Comparison of ENCODE assay signal across 19 cellular contexts in the genomic region with DNA sequence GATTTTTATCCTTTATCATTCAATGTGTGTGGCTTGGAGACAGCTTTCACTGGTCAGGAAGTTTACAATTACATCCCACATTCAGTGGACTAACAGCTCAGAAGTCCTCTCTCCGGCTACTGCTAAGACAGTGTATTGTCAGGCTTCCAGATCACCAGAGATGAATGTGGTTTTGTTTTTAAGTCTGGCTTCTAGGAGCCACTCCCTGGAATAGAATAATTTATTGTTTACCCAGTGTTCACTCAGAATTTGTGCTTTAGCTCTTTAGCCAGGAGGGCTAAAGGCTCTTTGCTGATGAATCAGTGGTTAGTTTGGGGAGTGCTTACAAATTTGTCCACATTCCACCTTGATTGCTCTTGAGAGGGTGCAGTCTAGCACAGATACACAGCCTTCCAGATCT. TPM values are rescaled to one million over a fixed set of nuclear protein-coding genes. Genes with fewer than 3 reads are reported as not detected.
DNase-seq lines count a peak whose midpoint lies in the region; ATAC-seq and TF ChIP-seq lines count a peak whose summit lies in the region.
"Had no signal": no experiment of that assay in that cellular context is flagged by ENCODE, and none has a peak within 500 bp of the region (broad histone marks: within the 10 kb centered on the region; RNA-seq: fewer than 3 reads in every experiment).

No MANE protein-coding gene starts in this region.

- no peak for TF ChIP-seq CTCF in WTC11 (IDR thresholded peaks at IDR 0.05)
- TF ChIP-seq CTCF in natural killer cell (IDR thresholded peaks at IDR 0.05) = no peak
- TF ChIP-seq CTCF in suprapubic skin (IDR thresholded peaks at IDR 0.05) = no peak

- no peak overlapping the region for H3K27ac Mint-ChIP-seq in WTC11
- no peak overlapping the region for H3K27ac Mint-ChIP-seq in natural killer cell
- H3K27ac Mint-ChIP-seq: CD4-positive, alpha-beta T cell had no signal

- no peaks in the 10 kb centered on the region for H3K9me3 ChIP-seq in suprapubic skin
- H3K9me3 ChIP-seq: BE2C had no signal

- POLR2A ChIA-PET in WTC11 (lab: Charles Lee) = no interaction called here

- peak; percentile 26; the same call in 1 of the 2 replicates for ATAC-seq in WTC11
- ATAC-seq in natural killer cell = no peak
- ATAC-seq in left cardiac atrium = no peak
- no peak for ATAC-seq in HG03354 (IDR thresholded peaks at IDR 0.05; ENCODE audit: poor library complexity, severe bottlenecking, unreplicated experiment)
- ATAC-seq: HCT116 had no signal

- H3K9me3 Mint-ChIP-seq in WTC11 (no peaks in the 10 kb centered on the region), natural killer cell (peaks cover 0 to 3% of the 10 kb centered on the region in 2 donors)
- H3K9me3 Mint-ChIP-seq: CD4-positive, alpha-beta T cell had no signal

- TF ChIP-seq EP300 in suprapubic skin (IDR thresholded peaks at IDR 0.05) = no peak

- no peaks in the 10 kb centered on the region for H3K36me3 ChIP-seq in suprapubic skin
- H3K36me3 ChIP-seq: BE2C had no signal

- DNase-seq in HT1080 (ENCODE audit: low read depth) = peak; percentile 5
- DNase-seq in WTC11 (ENCODE audit: low spot score) = no peak
- peak; percentile 24 for DNase-seq in inferior parietal cortex (ENCODE audit: extremely low spot score)
- DNase-seq in natural killer cell = no peak
- no peak for DNase-seq in left cardiac atrium
- no peak for DNase-seq in suprapubic skin (ENCODE audit: low spot score in 2 of 2)
- DNase-seq: BE2C; CD4-positive, alpha-beta T cell; DMS79; NCI-H1930; NCI-H510A; NCI-H774; PC-9 had no signal

- H3K27me3 ChIP-seq in suprapubic skin = no peaks in the 10 kb centered on the region
- H3K27me3 ChIP-seq: BE2C had no signal

- no peak overlapping the region for H3K27ac ChIP-seq in suprapubic skin
- H3K27ac ChIP-seq: HL-60, PC-9, SK-N-MC had no signal

- no peak for TF ChIP-seq POLR2A in suprapubic skin (IDR thresholded peaks at IDR 0.05)

- H3K4me3 Mint-ChIP-seq in WTC11 = no peak overlapping the region
- no peak overlapping the region for H3K4me3 Mint-ChIP-seq in natural killer cell
- H3K4me3 Mint-ChIP-seq: CD4-positive, alpha-beta T cell had no signal

- H3K27me3 Mint-ChIP-seq in WTC11 (ENCODE audit: low read depth) (no peaks in the 10 kb centered on the region), natural killer cell (ENCODE audit: low read depth in 2 of 2) (no peaks in the 10 kb centered on the region)
- H3K27me3 Mint-ChIP-seq: CD4-positive, alpha-beta T cell had no signal

- intact Hi-C loops in natural killer cell (cut with micrococcal nuclease) = no loop called here
- intact Hi-C loops in left cardiac atrium (cut with DNase I) = no loop called here

- H3K4me3 ChIP-seq in suprapubic skin = no peak overlapping the region
- H3K4me3 ChIP-seq: PC-9, SK-N-MC had no signal

- 52% methylated on average over 1 of the region's 1 CpG for WGBS in suprapubic skin

- H3K4me1 Mint-ChIP-seq in WTC11 (peaks cover 10% of the 10 kb centered on the region), natural killer cell (no peaks in the 10 kb centered on the region)

- H3K4me1 ChIP-seq in suprapubic skin = no peaks in the 10 kb centered on the region
- H3K4me1 ChIP-seq: BE2C had no signal

- H3K36me3 Mint-ChIP-seq in WTC11 = no peaks in the 10 kb centered on the region
- no peaks in the 10 kb centered on the region for H3K36me3 Mint-ChIP-seq in natural killer cell

- CTCF ChIA-PET in WTC11 (lab: Charles Lee) = no interaction called here

TF ChIP-seq in WTC11, 78 proteins besides CTCF, POLR2A, EP300 and RAD21 (continues in another document):
- TF ChIP-seq, protein P1, sequence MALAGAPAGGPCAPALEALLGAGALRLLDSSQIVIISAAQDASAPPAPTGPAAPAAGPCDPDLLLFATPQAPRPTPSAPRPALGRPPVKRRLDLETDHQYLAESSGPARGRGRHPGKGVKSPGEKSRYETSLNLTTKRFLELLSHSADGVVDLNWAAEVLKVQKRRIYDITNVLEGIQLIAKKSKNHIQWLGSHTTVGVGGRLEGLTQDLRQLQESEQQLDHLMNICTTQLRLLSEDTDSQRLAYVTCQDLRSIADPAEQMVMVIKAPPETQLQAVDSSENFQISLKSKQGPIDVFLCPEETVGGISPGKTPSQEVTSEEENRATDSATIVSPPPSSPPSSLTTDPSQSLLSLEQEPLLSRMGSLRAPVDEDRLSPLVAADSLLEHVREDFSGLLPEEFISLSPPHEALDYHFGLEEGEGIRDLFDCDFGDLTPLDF (CRISPR knock-in tag; IDR thresholded peaks at IDR 0.05) = no peak
- TF ChIP-seq, protein P2, sequence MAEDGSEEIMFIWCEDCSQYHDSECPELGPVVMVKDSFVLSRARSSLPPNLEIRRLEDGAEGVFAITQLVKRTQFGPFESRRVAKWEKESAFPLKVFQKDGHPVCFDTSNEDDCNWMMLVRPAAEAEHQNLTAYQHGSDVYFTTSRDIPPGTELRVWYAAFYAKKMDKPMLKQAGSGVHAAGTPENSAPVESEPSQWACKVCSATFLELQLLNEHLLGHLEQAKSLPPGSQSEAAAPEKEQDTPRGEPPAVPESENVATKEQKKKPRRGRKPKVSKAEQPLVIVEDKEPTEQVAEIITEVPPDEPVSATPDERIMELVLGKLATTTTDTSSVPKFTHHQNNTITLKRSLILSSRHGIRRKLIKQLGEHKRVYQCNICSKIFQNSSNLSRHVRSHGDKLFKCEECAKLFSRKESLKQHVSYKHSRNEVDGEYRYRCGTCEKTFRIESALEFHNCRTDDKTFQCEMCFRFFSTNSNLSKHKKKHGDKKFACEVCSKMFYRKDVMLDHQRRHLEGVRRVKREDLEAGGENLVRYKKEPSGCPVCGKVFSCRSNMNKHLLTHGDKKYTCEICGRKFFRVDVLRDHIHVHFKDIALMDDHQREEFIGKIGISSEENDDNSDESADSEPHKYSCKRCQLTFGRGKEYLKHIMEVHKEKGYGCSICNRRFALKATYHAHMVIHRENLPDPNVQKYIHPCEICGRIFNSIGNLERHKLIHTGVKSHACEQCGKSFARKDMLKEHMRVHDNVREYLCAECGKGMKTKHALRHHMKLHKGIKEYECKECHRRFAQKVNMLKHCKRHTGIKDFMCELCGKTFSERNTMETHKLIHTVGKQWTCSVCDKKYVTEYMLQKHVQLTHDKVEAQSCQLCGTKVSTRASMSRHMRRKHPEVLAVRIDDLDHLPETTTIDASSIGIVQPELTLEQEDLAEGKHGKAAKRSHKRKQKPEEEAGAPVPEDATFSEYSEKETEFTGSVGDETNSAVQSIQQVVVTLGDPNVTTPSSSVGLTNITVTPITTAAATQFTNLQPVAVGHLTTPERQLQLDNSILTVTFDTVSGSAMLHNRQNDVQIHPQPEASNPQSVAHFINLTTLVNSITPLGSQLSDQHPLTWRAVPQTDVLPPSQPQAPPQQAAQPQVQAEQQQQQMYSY (CRISPR knock-in tag; IDR thresholded peaks at IDR 0.05) = no peak
- TF ChIP-seq FOXJ3 (CRISPR knock-in tag; IDR thresholded peaks at IDR 0.05; ENCODE audit: borderline replicate concordance) = no peak
- no peak for TF ChIP-seq GRHL2 (CRISPR knock-in tag; IDR thresholded peaks at IDR 0.05; ENCODE audit: insufficient replicate concordance, severe bottlenecking)
- no peak for TF ChIP-seq GABPB1 (CRISPR knock-in tag; IDR thresholded peaks at IDR 0.05)
- no peak for TF ChIP-seq ZNF121 (CRISPR knock-in tag; IDR thresholded peaks at IDR 0.05)
- no peak for TF ChIP-seq ZBTB21 (CRISPR knock-in tag; IDR thresholded peaks at IDR 0.05; ENCODE audit: borderline replicate concordance)
- no peak for TF ChIP-seq FOXK1 (CRISPR knock-in tag; IDR thresholded peaks at IDR 0.05)
- no peak for TF ChIP-seq PRRX2 (CRISPR knock-in tag; IDR thresholded peaks at IDR 0.05)
- no peak for TF ChIP-seq ZNF671 (CRISPR knock-in tag; IDR thresholded peaks at IDR 0.05)
- TF ChIP-seq NFE2L1 (CRISPR knock-in tag; IDR thresholded peaks at IDR 0.05) = no peak
- TF ChIP-seq, protein P3, sequence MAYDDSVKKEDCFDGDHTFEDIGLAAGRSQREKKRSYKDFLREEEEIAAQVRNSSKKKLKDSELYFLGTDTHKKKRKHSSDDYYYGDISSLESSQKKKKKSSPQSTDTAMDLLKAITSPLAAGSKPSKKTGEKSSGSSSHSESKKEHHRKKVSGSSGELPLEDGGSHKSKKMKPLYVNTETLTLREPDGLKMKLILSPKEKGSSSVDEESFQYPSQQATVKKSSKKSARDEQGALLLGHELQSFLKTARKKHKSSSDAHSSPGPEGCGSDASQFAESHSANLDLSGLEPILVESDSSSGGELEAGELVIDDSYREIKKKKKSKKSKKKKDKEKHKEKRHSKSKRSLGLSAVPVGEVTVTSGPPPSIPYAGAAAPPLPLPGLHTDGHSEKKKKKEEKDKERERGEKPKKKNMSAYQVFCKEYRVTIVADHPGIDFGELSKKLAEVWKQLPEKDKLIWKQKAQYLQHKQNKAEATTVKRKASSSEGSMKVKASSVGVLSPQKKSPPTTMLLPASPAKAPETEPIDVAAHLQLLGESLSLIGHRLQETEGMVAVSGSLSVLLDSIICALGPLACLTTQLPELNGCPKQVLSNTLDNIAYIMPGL (CRISPR knock-in tag; IDR thresholded peaks at IDR 0.05) = no peak
- no peak for TF ChIP-seq ZNF138 (CRISPR knock-in tag; conservative IDR thresholded peaks at IDR 0.05)
- no peak for TF ChIP-seq CREB1 (CRISPR knock-in tag; IDR thresholded peaks at IDR 0.05)

RNA-seq across cellular contexts. Expression of a gene that starts 26.5 kb away (rescaled TPM):
- not detected in 2 replicates for total RNA-seq in HT1080 (2014; rRNA removed; shearing (Covaris generic))
- polyA plus RNA-seq in HT1080 (2015; cell fraction: cytosol; rRNA removed) = not detected in 2 replicates
- not detected in 2 replicates for polyA plus RNA-seq in HT1080 (2015; cell fraction: nucleus; rRNA removed)
- total RNA-seq in WTC11 (2021) (not detected in 3 replicates), natural killer cell (not detected), left cardiac atrium (not detected), suprapubic skin (not detected)
- total RNA-seq: CD4-positive, alpha-beta T cell; G401; PC-9 had no signal
- polyA plus RNA-seq: AG04450 had no signal

Comparison
In these comparisons a context has a peak if more than half of its experiments do, and no peak if none do; other contexts are left out.
1. DNase-seq: peak in HT1080 (single experiment) and inferior parietal cortex (single experiment); none in WTC11 (single experiment), natural killer cell (single experiment), left cardiac atrium (single experiment) and suprapubic skin (0 of 2).